20 cellular contexts compared by ENCODE assay signal in genomic region chr17:19939993-19940721, GRCh38. TPM values are rescaled to one million over a fixed set of nuclear protein-coding genes. Genes with fewer than 3 reads are reported as not detected.
DNase-seq lines count a peak whose midpoint lies in the region; ATAC-seq and TF ChIP-seq lines count a peak whose summit lies in the region.
"Had no signal": no experiment of that assay in that cellular context is flagged by ENCODE, and none has a peak within 500 bp of the region (broad histone marks: within the 10 kb centered on the region; RNA-seq: fewer than 3 reads in every experiment).

No MANE protein-coding gene starts in this region.

- no peak for TF ChIP-seq RAD21 in IMR-90 (IDR thresholded peaks at IDR 0.05; ENCODE audit: low read length)

- peaks cover 10% of the 10 kb centered on the region for H3K9me1 ChIP-seq in IMR-90 (ENCODE audit: insufficient read depth, low read length)

- H3K36me3 ChIP-seq in IMR-90 (ENCODE audit: control insufficient read depth, insufficient read depth, low read length) = peaks cover 18% of the 10 kb centered on the region
- peaks cover 0 to 6% of the 10 kb centered on the region in 2 donors for H3K36me3 ChIP-seq in body of pancreas (replicated peaks in 1 of 2; ENCODE audit: insufficient read depth in 1 of 2, low read depth in 2 of 2)

- H3K18ac ChIP-seq in IMR-90 (ENCODE audit: low read depth, low read length) = no peak overlapping the region

- intact Hi-C loops in CD4-positive, alpha-beta T cell (cut with DNase I, micrococcal nuclease) = loop anchor here in 1 of 2 experiments (10.0 kb wide), 1 partner anchor 75 kb away; the partner anchor contains the start of gene ULK2
- intact Hi-C loops in IMR-90 (cut with micrococcal nuclease) = no loop called here
- intact Hi-C loops in body of pancreas (cut with DNase I) = no loop called here

- H3K14ac ChIP-seq in IMR-90 (replicated peaks; ENCODE audit: low read depth, low read length) = no peak overlapping the region

- peaks cover 25% of the 10 kb centered on the region; the same call in 1 of the 2 replicates for H4K20me1 ChIP-seq in IMR-90 (ENCODE audit: insufficient read depth, low read length)

- no peak overlapping the region for H3K27ac ChIP-seq in CD4-positive, alpha-beta T cell (ENCODE audit: low read depth, low read length)
- H3K27ac ChIP-seq in IMR-90 (ENCODE audit: insufficient read depth, low read length) = no peak overlapping the region; the same call in 1 of the 2 replicates
- peak overlapping the region; percentile 29 for H3K27ac ChIP-seq in caudate nucleus (ENCODE audit: low read depth, low read length)
- no peak overlapping the region for H3K27ac ChIP-seq in body of pancreas
- H3K27ac ChIP-seq: esophagus muscularis mucosa, Peyer's patch had no signal

- no CpG with 5 or more reads among the region's 2 CpGs for WGBS in IMR-90 (ENCODE audit: extremely low coverage in 2 of 2, insufficient read length in 1 of 2), 2 experiments
- WGBS in body of pancreas, 2 donors = 90 to 92% methylated on average over 2 of the region's 2 CpGs

- no peaks in the 10 kb centered on the region for H3K9me3 Mint-ChIP-seq in CD4-positive, alpha-beta T cell
- H3K9me3 Mint-ChIP-seq in mesothelial cell of epicardium = no peaks in the 10 kb centered on the region

- no peak overlapping the region for H3K23ac ChIP-seq in IMR-90 (ENCODE audit: low read depth, low read length)

- H3K4me1 ChIP-seq in IMR-90 (ENCODE audit: control insufficient read depth, insufficient read depth, low read length) = peaks cover 12% of the 10 kb centered on the region
- H3K4me1 ChIP-seq in body of pancreas = peaks cover 20% of the 10 kb centered on the region
- H3K4me1 ChIP-seq: Peyer's patch had no signal

- no peak for TF ChIP-seq CTCF in CD4-positive, alpha-beta T cell (IDR thresholded peaks at IDR 0.05)
- no peak for TF ChIP-seq CTCF in IMR-90 (conservative IDR thresholded peaks at IDR 0.05; ENCODE audit: low read depth, low read length)
- TF ChIP-seq CTCF in mesothelial cell of epicardium (IDR thresholded peaks at IDR 0.05; ENCODE audit: unreplicated experiment) = no peak
- no peak for TF ChIP-seq CTCF in body of pancreas (IDR thresholded peaks at IDR 0.05)

- no peak for ATAC-seq in CD4-positive, alpha-beta T cell (ENCODE audit: poor library complexity)
- ATAC-seq in IMR-90 (ENCODE audit: low read depth) = no peak
- ATAC-seq in body of pancreas = no peak

- 0 out of 2 replicates have a peak overlapping the region, but pooled peaks have one; percentile 2 for H3K4me2 ChIP-seq in IMR-90 (ENCODE audit: low read depth, low read length)

- H3K27ac Mint-ChIP-seq in CD4-positive, alpha-beta T cell = peak overlapping the region; percentile 48
- peak overlapping the region; percentile 5 for H3K27ac Mint-ChIP-seq in mesothelial cell of epicardium

- H3K79me1 ChIP-seq in IMR-90 (ENCODE audit: low read depth in 1 of 2, low read length in 2 of 2) = peaks cover 26 to 42% of the 10 kb centered on the region in 2 experiments

- H2BK120ac ChIP-seq in IMR-90 (ENCODE audit: low read depth, low read length) = no peak overlapping the region

- H4K8ac ChIP-seq in IMR-90 (ENCODE audit: low read depth in 2 of 2, low read length in 2 of 2) = no peak overlapping the region

- no peak overlapping the region for H3K9ac ChIP-seq in IMR-90 (ENCODE audit: low read depth, low read length)

- peak overlapping the region; percentile 31 for H2BK5ac ChIP-seq in IMR-90 (ENCODE audit: low read depth, low read length, poor library complexity, severe bottlenecking)

- no peak overlapping the region for H4K91ac ChIP-seq in IMR-90 (ENCODE audit: insufficient read depth, low read depth, low read length)

- H3K4me1 Mint-ChIP-seq in CD4-positive, alpha-beta T cell (ENCODE audit: low read depth) = peaks cover 41% of the 10 kb centered on the region
- peaks cover 4% of the 10 kb centered on the region for H3K4me1 Mint-ChIP-seq in mesothelial cell of epicardium

- no peak for TF ChIP-seq POLR2A in IMR-90 (IDR thresholded peaks at IDR 0.05; ENCODE audit: low read depth, low read length)
- no peak for TF ChIP-seq POLR2A in body of pancreas (IDR thresholded peaks at IDR 0.05)

- no peak for DNase-seq in CD4-positive, alpha-beta T cell
- no peak for DNase-seq in IMR-90
- DNase-seq in caudate nucleus (lab: John Stamatoyannopoulos, UW) = no peak
- no peak for DNase-seq in mesothelial cell of epicardium (ENCODE audit: low spot score in 2 of 2, unreplicated experiment in 2 of 2)
- no peak for DNase-seq in NCI-H82 treated with DMSO at 0.1 percent for 48 hours (lab: John Stamatoyannopoulos, UW; ENCODE audit: unreplicated experiment)
- no peak for DNase-seq in NAMALWA (ENCODE audit: low spot score)
- DNase-seq in stimulated activated CD4-positive, alpha-beta T cell treated with anti-CD3 and anti-CD28 coated beads, Interleukin-12 subunit alpha, Interleukin-12 subunit beta, amount 100 ng/mL, for 4 hours = no peak
- DNase-seq in body of pancreas = no peak
- DNase-seq: activated CD4-positive, alpha-beta T cell treated with anti-CD3 and anti-CD28 coated beads for 4 hours; activated naive CD4-positive, alpha-beta T cell treated with anti-CD3 and anti-CD28 coated beads, Interleukin-2, amount 50 U/mL, for 16 hours; AML-193; HCEC 1CT; KBM-7; NCI-H1092; NCI-H748 treated with DMSO at 0.1 percent for 48 hours; Peyer's patch; posterior cingulate gyrus; stimulated activated CD4-positive, alpha-beta T cell treated with anti-CD3 and anti-CD28 coated beads, Interleukin-4, amount 100 ng/mL, for 1 hour; substantia nigra had no signal

- CTCF ChIA-PET in CD4-positive, alpha-beta T cell (lab: Charles Lee) = interaction anchor here (1.2 kb wide), 1 partner anchor 69 kb away, joined by 5 read pairs; the partner anchor contains the start of gene SPECC1
- CTCF ChIA-PET in IMR-90 (lab: Yijun Ruan, JAX) = interaction anchor here (0.5 kb wide), 1 partner anchor 177 kb away, joined by 4 read pairs; no protein-coding TSS in a partner anchor

- H3K27me3 Mint-ChIP-seq in CD4-positive, alpha-beta T cell = no peaks in the 10 kb centered on the region
- no peaks in the 10 kb centered on the region for H3K27me3 Mint-ChIP-seq in mesothelial cell of epicardium (ENCODE audit: low read depth)

- H2BK15ac ChIP-seq in IMR-90 (ENCODE audit: low read depth, low read length) = no peak overlapping the region

- in situ Hi-C loops in IMR-90 (cut with MboI; ENCODE audit: low sequenced_read_pairs) = no loop called here

- no TSS peak for BruUV-seq in IMR-90 (replicated peaks; lab: Mats Ljungman, UMichigan)

- H2BK20ac ChIP-seq in IMR-90 (ENCODE audit: low read depth, low read length) = no peak overlapping the region

- H3K4me3 Mint-ChIP-seq in CD4-positive, alpha-beta T cell = no peak overlapping the region
- H3K4me3 Mint-ChIP-seq in mesothelial cell of epicardium = no peak overlapping the region

- H2AFZ ChIP-seq in IMR-90 (replicated peaks; ENCODE audit: low read length, poor library complexity) = no peak overlapping the region

- no peak overlapping the region for H2AK9ac ChIP-seq in IMR-90 (replicated peaks; ENCODE audit: low read depth, low read length, poor library complexity)

- no peak overlapping the region for H2AK5ac ChIP-seq in IMR-90 (ENCODE audit: low read depth, low read length)

- H3K4me3 ChIP-seq in IMR-90 (ENCODE audit: insufficient read depth, low read depth, low read length) (no peak overlapping the region), body of pancreas (no peak overlapping the region)
- H3K4me3 ChIP-seq: esophagus muscularis mucosa, Peyer's patch had no signal

- no peak overlapping the region for H3K4ac ChIP-seq in IMR-90 (ENCODE audit: low read depth, low read length)

- POLR2A ChIA-PET in CD4-positive, alpha-beta T cell (lab: Charles Lee) = no interaction called here
- POLR2A ChIA-PET in IMR-90 (lab: Charles Lee; ENCODE audit: unreplicated experiment) = no interaction called here

- dilution Hi-C loops in IMR-90 (cut with HindIII; ENCODE audit: low sequenced_read_pairs, unreplicated experiment) = no loop called here

- H3K9me3 ChIP-seq in CD4-positive, alpha-beta T cell (ENCODE audit: control insufficient read depth, low read length) = no peaks in the 10 kb centered on the region
- H3K9me3 ChIP-seq in IMR-90 (ENCODE audit: control insufficient read depth, insufficient read depth, low read length) = no peaks in the 10 kb centered on the region
- H3K9me3 ChIP-seq in body of pancreas = no peaks in the 10 kb centered on the region
- H3K9me3 ChIP-seq: esophagus muscularis mucosa, Peyer's patch had no signal

- H3K36me3 Mint-ChIP-seq in CD4-positive, alpha-beta T cell (ENCODE audit: low read depth) = peaks cover 89% of the 10 kb centered on the region
- peaks cover 20% of the 10 kb centered on the region for H3K36me3 Mint-ChIP-seq in mesothelial cell of epicardium

- no peak overlapping the region for H3K56ac ChIP-seq in IMR-90 (ENCODE audit: extremely low read depth, insufficient read depth, low read length)

- no peak overlapping the region for H4K5ac ChIP-seq in IMR-90 (ENCODE audit: low read depth, low read length)

- no peaks in the 10 kb centered on the region for H3K27me3 ChIP-seq in CD4-positive, alpha-beta T cell (ENCODE audit: control insufficient read depth, insufficient read depth, low read length)
- H3K27me3 ChIP-seq in IMR-90 (ENCODE audit: control insufficient read depth, insufficient read depth, low read length) (no peaks in the 10 kb centered on the region), body of pancreas (no peaks in the 10 kb centered on the region)
- H3K27me3 ChIP-seq: esophagus muscularis mucosa, Peyer's patch had no signal

TF ChIP-seq in IMR-90, 13 proteins besides CTCF, POLR2A, EP300 and RAD21 (continues in another document):
- TF ChIP-seq USF2 (IDR thresholded peaks at IDR 0.05; ENCODE audit: low read depth, low read length) (no peak), RFX5 (IDR thresholded peaks at IDR 0.05; ENCODE audit: low read depth, low read length) (no peak), MXI1 (IDR thresholded peaks at IDR 0.05; ENCODE audit: borderline replicate concordance, low read depth, low read length) (no peak), RCOR1 (IDR thresholded peaks at IDR 0.05; ENCODE audit: insufficient replicate concordance, low read length) (no peak), FOS (IDR thresholded peaks at IDR 0.05; ENCODE audit: low read depth, low read length) (no peak), CHD1 (IDR thresholded peaks at IDR 0.05; ENCODE audit: low read depth, low read length) (no peak), SMC3 (IDR thresholded peaks at IDR 0.05; ENCODE audit: low read depth, low read length) (no peak)

RNA-seq across cellular contexts. Expression of gene AKAP10, which starts 37.5 kb away (rescaled TPM):
- 10 to 100 TPM; 29.2 to 36.0 TPM for total RNA-seq in CD4-positive, alpha-beta T cell
- 18.3 and 18.6 TPM in 2 replicates for total RNA-seq in IMR-90 (2012; rRNA removed)
- 11.1 and 12.7 TPM in 2 replicates for polyA plus RNA-seq in IMR-90 (2012; rRNA removed)
- polyA plus RNA-seq in IMR-90 (2012; cell fraction: cytosol; rRNA removed) = 3.5 and 5.1 TPM in 2 replicates
- polyA plus RNA-seq in IMR-90 (2012; cell fraction: nucleus; rRNA removed; ENCODE audit: low replicate concordance) = 4.9 and 33.9 TPM in 2 replicates
- 39.0 to 40.1 TPM (median 39.6 TPM) in 3 replicates for total RNA-seq in mesothelial cell of epicardium
- 10 to 100 TPM; 11.9 to 13.2 TPM for total RNA-seq in body of pancreas
